Comparison of ENCODE assay signal across 8 cellular contexts in genomic region chr6:166381381-166381732, GRCh38. TPM values are rescaled to one million over a fixed set of nuclear protein-coding genes. Genes with fewer than 3 reads are reported as not detected.
DNase-seq lines count a peak whose midpoint lies in the region; ATAC-seq and TF ChIP-seq lines count a peak whose summit lies in the region.

No MANE protein-coding gene starts in this region.

- H3K9me3 Mint-ChIP-seq in activated T-cell treated with anti-CD3 and anti-CD28 coated beads, Interleukin-2, amount 50 U/mL, for 4 hours, result no peaks in the 10 kb centered on the region
- H3K9me3 Mint-ChIP-seq in activated naive CD4-positive, alpha-beta T cell treated with anti-CD3 and anti-CD28 coated beads, Interleukin-2, amount 50 U/mL, for 72 hours, result no peaks in the 10 kb centered on the region

- H3K9me3 ChIP-seq in left lung (no peaks in the 10 kb centered on the region), tibial nerve (no peaks in the 10 kb centered on the region)

- H3K27me3 ChIP-seq in left lung (no peaks in the 10 kb centered on the region), tibial nerve (no peaks in the 10 kb centered on the region)

- no peak for ATAC-seq in activated T-cell treated with anti-CD3 and anti-CD28 coated beads, Interleukin-2, amount 50 U/mL, for 4 hours
- no peak for ATAC-seq in activated naive CD4-positive, alpha-beta T cell treated with anti-CD3 and anti-CD28 coated beads, Interleukin-2, amount 50 U/mL, for 72 hours
- no peak for ATAC-seq in left lung

- H3K36me3 ChIP-seq in left lung, result no peaks in the 10 kb centered on the region
- no peaks in the 10 kb centered on the region for H3K36me3 ChIP-seq in tibial nerve

- peak overlapping the region; percentile 93 for H3K4me3 Mint-ChIP-seq in activated T-cell treated with anti-CD3 and anti-CD28 coated beads, Interleukin-2, amount 50 U/mL, for 4 hours

- TF ChIP-seq EP300 in tibial nerve (IDR thresholded peaks at IDR 0.05), result no peak

- DNase-seq in activated T-cell treated with anti-CD3 and anti-CD28 coated beads, Interleukin-2, amount 50 U/mL, for 4 hours, result no peak
- DNase-seq in activated T-cell treated with anti-CD3 and anti-CD28 coated beads, Interleukin-2, amount 50 U/mL, for 1 hour, result no peak
- DNase-seq in activated naive CD4-positive, alpha-beta T cell treated with anti-CD3 and anti-CD28 coated beads, Interleukin-2, amount 50 U/mL, for 72 hours (ENCODE audit: low spot score in 2 of 2), result no peak
- DNase-seq in left lung (no peak), tibial nerve (ENCODE audit: low spot score in 2 of 2) (no peak), NCI-H226 (no peak), amniotic stem cell (lab: John Stamatoyannopoulos, UW) (no peak)
- DNase-seq in activated CD8-positive, alpha-beta memory T cell treated with anti-CD3 and anti-CD28 coated beads for 24 hours, result no peak

- peak overlapping the region; percentile 2 to 86 for H3K27ac Mint-ChIP-seq in activated naive CD4-positive, alpha-beta T cell treated with anti-CD3 and anti-CD28 coated beads, Interleukin-2, amount 50 U/mL, for 72 hours

- TF ChIP-seq POLR2A in tibial nerve (IDR thresholded peaks at IDR 0.05), result no peak

- H3K36me3 Mint-ChIP-seq in activated T-cell treated with anti-CD3 and anti-CD28 coated beads, Interleukin-2, amount 50 U/mL, for 4 hours (ENCODE audit: insufficient read depth), result no peaks in the 10 kb centered on the region
- H3K36me3 Mint-ChIP-seq in activated naive CD4-positive, alpha-beta T cell treated with anti-CD3 and anti-CD28 coated beads, Interleukin-2, amount 50 U/mL, for 72 hours, result peaks cover 0 to 7% of the 10 kb centered on the region in 2 donors

- H3K27me3 Mint-ChIP-seq in activated T-cell treated with anti-CD3 and anti-CD28 coated beads, Interleukin-2, amount 50 U/mL, for 4 hours (ENCODE audit: low read depth), result no peaks in the 10 kb centered on the region

- H3K4me3 ChIP-seq in left lung, result peak overlapping the region; percentile 92
- peak overlapping the region; percentile 79 to 96 (median 92) for H3K4me3 ChIP-seq in tibial nerve

- H3K4me1 ChIP-seq in left lung (peaks cover 4 to 10% of the 10 kb centered on the region in 2 donors), tibial nerve (peaks cover 0 to 31% (median 6%) of the 10 kb centered on the region in 4 donors)

- H3K27ac ChIP-seq in left lung (peak overlapping the region; percentile 89 to 91), tibial nerve (peak overlapping the region in 3 of 4 donors; percentile 80 to 95 (median 93))

- TF ChIP-seq CTCF in left lung (IDR thresholded peaks at IDR 0.05), result no peak
- no peak for TF ChIP-seq CTCF in tibial nerve (IDR thresholded peaks at IDR 0.05)

- intact Hi-C loops in left lung (cut with DNase I), result no loop called here

- WGBS in tibial nerve, 2 donors, result 39 to 40% methylated on average over 6 of the region's 6 CpGs

- peaks cover 11% of the 10 kb centered on the region for H3K4me1 Mint-ChIP-seq in activated T-cell treated with anti-CD3 and anti-CD28 coated beads, Interleukin-2, amount 50 U/mL, for 4 hours (ENCODE audit: low read depth)

RNA-seq across cellular contexts. Expression of gene MPC1, which starts 1.4 kb away (rescaled TPM):
- 10 to 100 TPM; 17.9 to 24.6 (median 24.0) TPM for total RNA-seq in activated T-cell treated with anti-CD3 and anti-CD28 coated beads, Interleukin-2, amount 50 U/mL, for 4 hours
- 10 to 100 TPM; 11.9 to 22.9 TPM for total RNA-seq in activated naive CD4-positive, alpha-beta T cell treated with anti-CD3 and anti-CD28 coated beads, Interleukin-2, amount 50 U/mL, for 72 hours
- total RNA-seq in left lung (10 to 100 TPM; 51.4 to 56.7 TPM), tibial nerve (10 to 100 TPM; 29.8 to 70.1 (median 53.7) TPM)

RNA-seq across cellular contexts. Expression of gene SFT2D1, which starts 39.0 kb away (rescaled TPM):
- total RNA-seq in activated T-cell treated with anti-CD3 and anti-CD28 coated beads, Interleukin-2, amount 50 U/mL, for 4 hours, result 10 to 100 TPM; 58.7 to 65.4 (median 60.7) TPM
- total RNA-seq in activated naive CD4-positive, alpha-beta T cell treated with anti-CD3 and anti-CD28 coated beads, Interleukin-2, amount 50 U/mL, for 72 hours, result 10 to 100 TPM; 30.8 to 48.4 TPM
- total RNA-seq in left lung (10 to 100 TPM; 51.0 to 63.8 TPM), tibial nerve (10 to 100 TPM; 41.1 to 59.4 (median 54.8) TPM)
